In the genomic region with DNA sequence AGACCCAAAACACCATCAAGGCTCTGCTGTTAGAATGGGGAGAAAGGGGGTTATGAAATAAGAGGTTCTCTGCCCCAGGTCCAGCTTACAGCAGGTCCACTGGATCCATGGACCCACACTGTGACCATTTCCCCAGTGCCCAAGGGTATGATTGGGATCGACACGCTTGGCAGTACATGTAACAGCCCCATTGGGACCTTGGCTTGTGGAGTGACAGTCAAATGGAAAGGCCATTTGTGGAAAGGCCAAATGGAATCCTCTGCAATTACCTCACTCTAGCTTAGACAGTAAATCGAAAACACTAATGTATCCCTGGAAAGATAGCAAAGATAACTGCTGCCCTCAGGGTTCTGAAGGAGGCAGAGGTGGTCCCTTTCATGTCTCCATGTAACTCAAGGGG, we compare ENCODE assay signal across 21 cellular contexts.
"Had no signal": no experiment of that assay in that cellular context is flagged by ENCODE, and none has a peak within 500 bp of the region (broad histone marks: within the 10 kb centered on the region; RNA-seq: fewer than 3 reads in every experiment).

No MANE protein-coding gene starts in this region.

- H3K4me1 Mint-ChIP-seq: endodermal cell had no signal

- H3K4me3 Mint-ChIP-seq: dendritic cell treated with granulocyte-macrophage colony-stimulating factor and Interleukin-4, amounts not matched to agents 40 ng/mL and 50 ng/mL, for 4 days; effector memory CD8-positive, alpha-beta T cell; endodermal cell had no signal

- H3K4me1 ChIP-seq: colonic mucosa, esophagus squamous epithelium, foreskin keratinocyte, gastrocnemius medialis, gastroesophageal sphincter, heart left ventricle, heart right ventricle had no signal

- H3K27ac Mint-ChIP-seq: dendritic cell treated with granulocyte-macrophage colony-stimulating factor and Interleukin-4, amounts not matched to agents 40 ng/mL and 50 ng/mL, for 4 days; endodermal cell had no signal

- H3K9me3 ChIP-seq: colonic mucosa, esophagus squamous epithelium, gastrocnemius medialis, gastroesophageal sphincter, heart left ventricle, heart right ventricle had no signal

- H3K4me3 ChIP-seq: colonic mucosa, coronary artery, dorsolateral prefrontal cortex, esophagus squamous epithelium, gastrocnemius medialis, gastroesophageal sphincter, heart left ventricle, heart right ventricle, hepatocyte had no signal

- DNase-seq: colonic mucosa; cortex of kidney; dermis blood vessel endothelial cell; dorsolateral prefrontal cortex; effector CD4-positive, alpha-beta T cell; effector CD8-positive, alpha-beta T cell; effector memory CD4-positive, alpha-beta T cell; effector memory CD8-positive, alpha-beta T cell; endodermal cell; esophagus squamous epithelium; foreskin fibroblast; foreskin keratinocyte; foreskin melanocyte; gastrocnemius medialis; heart left ventricle; heart right ventricle had no signal

- H3K27me3 ChIP-seq: colonic mucosa, esophagus squamous epithelium, foreskin keratinocyte, gastrocnemius medialis, gastroesophageal sphincter, heart left ventricle, hepatocyte had no signal

- H3K27ac ChIP-seq: colonic mucosa, coronary artery, dorsolateral prefrontal cortex, epithelial cell of prostate, esophagus squamous epithelium, foreskin keratinocyte, gastrocnemius medialis, gastroesophageal sphincter, heart left ventricle, heart right ventricle, hepatocyte had no signal

- H3K9me3 Mint-ChIP-seq: dendritic cell treated with granulocyte-macrophage colony-stimulating factor and Interleukin-4, amounts not matched to agents 40 ng/mL and 50 ng/mL, for 4 days; effector memory CD8-positive, alpha-beta T cell; endodermal cell had no signal

- H3K36me3 ChIP-seq: colonic mucosa, esophagus squamous epithelium, gastrocnemius medialis, gastroesophageal sphincter, heart left ventricle, heart right ventricle had no signal
